27 cellular contexts compared by ENCODE assay signal in genomic region chr1:236921610-236922009, GRCh38.
"Had no signal": no experiment of that assay in that cellular context is flagged by ENCODE, and none has a peak within 500 bp of the region (broad histone marks: within the 10 kb centered on the region; RNA-seq: fewer than 3 reads in every experiment).

No MANE protein-coding gene starts in this region.

- ATAC-seq: stimulated activated effector memory CD8-positive, alpha-beta T cell treated with anti-CD3 and anti-CD28 coated beads, Interleukin-12 subunit alpha, Interleukin-12 subunit beta, amount 100 ng/mL, for 72 hours; stimulated activated memory B cell treated with anti-CD40 and anti-IgM and Interleukin-4, amounts not matched to agents 10 μg/mL and 1 μg/mL and 100 μg/mL, for 72 hours; stimulated activated naive B cell treated with anti-CD40 and anti-IgM and Interleukin-4, amounts not matched to agents 10 μg/mL and 1 μg/mL and 100 μg/mL, for 72 hours; stimulated activated naive CD8-positive, alpha-beta T cell treated with anti-CD3 and anti-CD28 coated beads, Interleukin-15, amount 100 ng/mL, for 72 hours; stimulated activated naive CD8-positive, alpha-beta T cell treated with anti-CD3 and anti-CD28 coated beads, Interleukin-15, Interleukin-2, amounts not matched to agents 100 U/mL and 50 U/mL, for 24 hours; upper lobe of right lung had no signal

- FAIRE-seq: urothelium cell line had no signal

- H3K4me1 ChIP-seq: stomach, suprapubic skin, testis, thyroid gland, tibial nerve, transverse colon, upper lobe of left lung, upper lobe of right lung, uterus, vagina had no signal

- H3K27ac ChIP-seq: stomach, suprapubic skin, testis, thoracic aorta, thyroid gland, tibial artery, tibial nerve, transverse colon, upper lobe of left lung, upper lobe of right lung, uterus, vagina had no signal

- DNase-seq: stimulated activated CD4-positive, alpha-beta T cell treated with anti-CD3 and anti-CD28 coated beads, Interleukin-2, amount 100 ng/mL, for 48 hours; stimulated activated CD4-positive, alpha-beta T cell treated with anti-CD3 and anti-CD28 coated beads, Interleukin-4, amount 100 ng/mL, for 1 hour; stimulated activated CD4-positive, alpha-beta T cell treated with anti-CD3 and anti-CD28 coated beads, Interleukin-4, amount 100 ng/mL, for 24 hours; stimulated activated CD4-positive, alpha-beta T cell treated with anti-CD3 and anti-CD28 coated beads, Interleukin-4, amount 100 ng/mL, for 4 hours; stimulated activated CD8-positive, alpha-beta memory T cell treated with anti-CD3 and anti-CD28 coated beads, Interleukin-4, amount 100 ng/mL, for 48 hours; stimulated activated naive B cell treated with anti-CD40 and anti-IgM and Interleukin-4, amounts not matched to agents 10 μg/mL and 1 μg/mL and 100 μg/mL, for 72 hours; stimulated activated naive CD4-positive, alpha-beta T cell; stimulated activated naive CD4-positive, alpha-beta T cell treated with Interleukin-2 at 50 U/mL for 16 hours; stimulated activated naive CD8-positive, alpha-beta T cell treated with anti-CD3 and anti-CD28 coated beads, Interleukin-15, amount 100 ng/mL, for 72 hours; stimulated activated naive CD8-positive, alpha-beta T cell treated with anti-CD3 and anti-CD28 coated beads, Interleukin-15, Interleukin-2, amounts not matched to agents 100 U/mL and 50 U/mL, for 24 hours; stomach; substantia nigra; testis; thyroid gland; tibial artery; transverse colon; trophoblast cell; upper lobe of left lung; upper lobe of right lung; uterus had no signal

- H3K27me3 ChIP-seq: stomach, suprapubic skin, testis, thyroid gland, tibial artery, tibial nerve, transverse colon, upper lobe of left lung, upper lobe of right lung, uterus, vagina had no signal

- H3K4me3 ChIP-seq: stomach, suprapubic skin, testis, thoracic aorta, thyroid gland, tibial artery, tibial nerve, transverse colon, upper lobe of left lung, upper lobe of right lung, uterus, vagina had no signal

- H3K9me3 ChIP-seq: testis, thyroid gland, uterus, vagina had no signal

- H3K36me3 ChIP-seq: suprapubic skin, thoracic aorta, thyroid gland, tibial artery, transverse colon, upper lobe of left lung, upper lobe of right lung, uterus, vagina had no signal
